ENCODE assay signal across 1 cellular context in genomic region chr12:50419112-50419909, GRCh38.
TF ChIP-seq lines count a peak whose summit lies in the region.

No MANE protein-coding gene starts in this region.

TF ChIP-seq in H1, 55 proteins besides CTCF, POLR2A, EP300 and RAD21:
- no peak for TF ChIP-seq SIRT6 (IDR thresholded peaks at IDR 0.05; ENCODE audit: low read length)
- no peak for TF ChIP-seq ASH2L (IDR thresholded peaks at IDR 0.05; ENCODE audit: low read length)
- TF ChIP-seq HDAC6 (IDR thresholded peaks at IDR 0.05; ENCODE audit: low read depth, low read length): no peak
- TF ChIP-seq SRF (IDR thresholded peaks at IDR 0.05; ENCODE audit: low read depth, low read length): no peak
- TF ChIP-seq GABPA (IDR thresholded peaks at IDR 0.05; ENCODE audit: borderline replicate concordance, insufficient read depth, low read length): no peak
- TF ChIP-seq KDM5A (IDR thresholded peaks at IDR 0.05; ENCODE audit: low read length): no peak
TF ChIP-seq in H1: peak in this region for 0.
